Comparison of ENCODE assay signal across 13 cellular contexts in genomic region chr2:239581352-239581901, GRCh38.
"Had no signal": no experiment of that assay in that cellular context is flagged by ENCODE, and none has a peak within 500 bp of the region (broad histone marks: within the 10 kb centered on the region; RNA-seq: fewer than 3 reads in every experiment).

No MANE protein-coding gene starts in this region.

- H3K27ac ChIP-seq: colonic mucosa, hepatocyte, left ventricle myocardium inferior, ovary, SK-N-MC had no signal

- H3K36me3 ChIP-seq: colonic mucosa, left ventricle myocardium inferior, ovary had no signal

- H3K4me3 Mint-ChIP-seq: activated CD4-positive, alpha-beta memory T cell treated with anti-CD3 and anti-CD28 coated beads, Interleukin-2, amount 10 ng/mL, durations not matched to agents 7 days and 5 days; activated T-cell treated with anti-CD3 and anti-CD28 coated beads, Interleukin-2, amount 50 U/mL, for 72 hours; neural crest cell; stimulated activated effector memory CD8-positive, alpha-beta T cell treated with anti-CD3 and anti-CD28 coated beads, Interleukin-12 subunit alpha, Interleukin-12 subunit beta, amount 100 ng/mL, for 72 hours had no signal

- H3K4me2 ChIP-seq: hepatocyte had no signal

- H3K27ac Mint-ChIP-seq: activated CD4-positive, alpha-beta memory T cell treated with anti-CD3 and anti-CD28 coated beads, Interleukin-2, amount 10 ng/mL, durations not matched to agents 7 days and 5 days; activated T-cell treated with anti-CD3 and anti-CD28 coated beads, Interleukin-2, amount 50 U/mL, for 72 hours; stimulated activated effector memory CD8-positive, alpha-beta T cell treated with anti-CD3 and anti-CD28 coated beads, Interleukin-12 subunit alpha, Interleukin-12 subunit beta, amount 100 ng/mL, for 72 hours had no signal

- H3K4me1 Mint-ChIP-seq: activated CD4-positive, alpha-beta memory T cell treated with anti-CD3 and anti-CD28 coated beads, Interleukin-2, amount 10 ng/mL, durations not matched to agents 7 days and 5 days had no signal

- H2AFZ ChIP-seq: hepatocyte had no signal

- H3K36me3 Mint-ChIP-seq: stimulated activated effector memory CD8-positive, alpha-beta T cell treated with anti-CD3 and anti-CD28 coated beads, Interleukin-12 subunit alpha, Interleukin-12 subunit beta, amount 100 ng/mL, for 72 hours had no signal

- H3K9me3 Mint-ChIP-seq: activated CD4-positive, alpha-beta memory T cell treated with anti-CD3 and anti-CD28 coated beads, Interleukin-2, amount 10 ng/mL, durations not matched to agents 7 days and 5 days; activated T-cell treated with anti-CD3 and anti-CD28 coated beads, Interleukin-2, amount 50 U/mL, for 72 hours; neural crest cell; stimulated activated effector memory CD8-positive, alpha-beta T cell treated with anti-CD3 and anti-CD28 coated beads, Interleukin-12 subunit alpha, Interleukin-12 subunit beta, amount 100 ng/mL, for 72 hours had no signal

- FAIRE-seq: urothelium cell line had no signal

- H3K27me3 Mint-ChIP-seq: activated CD4-positive, alpha-beta memory T cell treated with anti-CD3 and anti-CD28 coated beads, Interleukin-2, amount 10 ng/mL, durations not matched to agents 7 days and 5 days had no signal

- DNase-seq: activated CD4-positive, alpha-beta memory T cell treated with anti-CD3 and anti-CD28 coated beads, Interleukin-2, amount 10 ng/mL, durations not matched to agents 7 days and 5 days; activated T-cell treated with anti-CD3 and anti-CD28 coated beads, Interleukin-2, amount 50 U/mL, for 72 hours; colonic mucosa; islet precursor cell; left ventricle myocardium inferior; T-helper 9 cell had no signal

- H3K4me1 ChIP-seq: colonic mucosa, left ventricle myocardium inferior had no signal

- ATAC-seq: activated T-cell treated with anti-CD3 and anti-CD28 coated beads, Interleukin-2, amount 50 U/mL, for 72 hours; esophagus mucosa; stimulated activated effector memory CD8-positive, alpha-beta T cell treated with anti-CD3 and anti-CD28 coated beads, Interleukin-12 subunit alpha, Interleukin-12 subunit beta, amount 100 ng/mL, for 72 hours had no signal

- H3K27me3 ChIP-seq: colonic mucosa, hepatocyte, ovary had no signal

- H3K4me3 ChIP-seq: colonic mucosa, hepatocyte, left ventricle myocardium inferior, ovary, SK-N-MC had no signal

- H3K79me2 ChIP-seq: hepatocyte had no signal

- H3K9me3 ChIP-seq: colonic mucosa, left ventricle myocardium inferior, ovary had no signal
